Comparison of ENCODE assay signal across 10 cellular contexts in the genomic region with DNA sequence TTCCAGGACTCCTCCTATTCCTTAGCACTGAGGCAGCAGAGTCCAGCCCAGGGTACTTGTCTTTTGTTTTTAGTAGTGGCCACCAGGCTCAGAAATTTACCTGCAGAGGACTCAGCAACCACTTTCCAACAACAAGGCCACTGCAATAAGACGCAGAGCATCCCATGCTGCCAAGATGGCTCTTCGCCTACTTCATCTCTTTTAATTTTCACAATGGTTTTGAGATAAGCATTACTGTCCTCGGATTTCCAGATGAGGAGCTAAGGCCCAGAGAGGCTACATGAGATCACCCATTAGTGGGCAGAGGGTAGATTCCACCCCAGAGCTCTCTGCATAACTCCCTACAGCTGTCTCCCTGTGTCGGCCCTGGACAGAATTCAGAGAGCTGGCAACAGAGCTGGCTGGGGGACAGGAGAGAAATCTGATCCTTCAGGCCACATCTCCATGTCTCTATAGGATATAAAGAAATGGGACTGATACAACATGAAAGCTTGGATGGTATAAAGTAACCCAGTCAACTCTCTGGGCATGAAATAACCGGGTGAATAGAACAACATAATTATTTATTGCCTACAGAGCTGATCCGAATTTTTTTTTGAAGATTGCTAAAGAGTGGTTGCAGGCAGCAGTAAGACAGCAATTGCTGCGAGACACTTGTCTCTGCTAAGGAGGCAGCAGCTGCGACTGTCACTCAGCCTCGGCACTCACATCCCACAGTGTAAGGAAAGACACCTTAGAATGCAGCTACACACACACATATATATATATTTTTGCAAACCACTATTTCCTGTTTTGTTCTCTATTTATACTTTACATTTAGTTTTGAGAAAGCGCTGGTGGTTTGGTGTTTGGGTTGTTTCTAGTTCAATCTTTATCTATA. TPM values are rescaled to one million over a fixed set of nuclear protein-coding genes. Genes with fewer than 3 reads are reported as not detected.
DNase-seq lines count a peak whose midpoint lies in the region; ATAC-seq lines count a peak whose summit lies in the region.
"Had no signal": no experiment of that assay in that cellular context is flagged by ENCODE, and none has a peak within 500 bp of the region (broad histone marks: within the 10 kb centered on the region; RNA-seq: fewer than 3 reads in every experiment).

No MANE protein-coding gene starts in this region.

- no peaks in the 10 kb centered on the region for H3K9me3 ChIP-seq in CD8-positive, alpha-beta memory T cell (ENCODE audit: low read length)
- no peaks in the 10 kb centered on the region for H3K9me3 ChIP-seq in KOPT-K1 (ENCODE audit: insufficient read depth, low read length, poor library complexity, severe bottlenecking)

- ATAC-seq in GM19467 (IDR thresholded peaks at IDR 0.05; ENCODE audit: unreplicated experiment) = peak; percentile 69
- ATAC-seq in activated naive CD8-positive, alpha-beta T cell treated with anti-CD3 and anti-CD28 coated beads, Interleukin-2, amount 50 U/mL, for 24 hours = peak; percentile 13

- peak; percentile 16 to 72 (median 58) for DNase-seq in CD8-positive, alpha-beta memory T cell
- DNase-seq in activated naive CD8-positive, alpha-beta T cell treated with anti-CD3 and anti-CD28 coated beads, Interleukin-2, amount 50 U/mL, for 24 hours = no peak
- DNase-seq in OCI-M1 (lab: John Stamatoyannopoulos, UW) = no peak
- no peak for DNase-seq in AG20443 (ENCODE audit: low spot score)
- DNase-seq in COLO668 (lab: John Stamatoyannopoulos, UW; ENCODE audit: unreplicated experiment) = no peak
- DNase-seq in HuH-7 (ENCODE audit: low spot score) = no peak
- DNase-seq: GF-D8; stimulated activated CD4-positive, alpha-beta T cell treated with anti-CD3 and anti-CD28 coated beads, Interleukin-1b, Interleukin-23, amount 100 ng/mL, for 48 hours had no signal

- POLR2A ChIA-PET in CD8-positive, alpha-beta memory T cell (lab: Charles Lee) = interaction anchor here (0.7 to 3.7 kb wide), 8 partner anchors 33 to 61 kb away, joined by 3 to 27 read pairs (median 4); partner anchors contain the start of gene SCML4

- peaks cover 80 to 90% (median 88%) of the 10 kb centered on the region in 3 donors for H3K4me1 Mint-ChIP-seq in CD8-positive, alpha-beta memory T cell
- peaks cover 77% of the 10 kb centered on the region for H3K4me1 Mint-ChIP-seq in activated naive CD8-positive, alpha-beta T cell treated with anti-CD3 and anti-CD28 coated beads, Interleukin-2, amount 50 U/mL, for 24 hours

- H3K27ac Mint-ChIP-seq in CD8-positive, alpha-beta memory T cell = peak overlapping the region; percentile 88 to 96 (median 92)
- H3K27ac Mint-ChIP-seq in activated naive CD8-positive, alpha-beta T cell treated with anti-CD3 and anti-CD28 coated beads, Interleukin-2, amount 50 U/mL, for 24 hours = peak overlapping the region; percentile 42

- H3K27ac ChIP-seq in CD8-positive, alpha-beta memory T cell (ENCODE audit: low read depth, low read length) = peak overlapping the region; percentile 9
- peak overlapping the region; percentile 45 for H3K27ac ChIP-seq in KOPT-K1 (ENCODE audit: low read depth, low read length, poor library complexity, severe bottlenecking)

- H3K36me3 ChIP-seq in CD8-positive, alpha-beta memory T cell (ENCODE audit: insufficient read depth, low read length) = no peaks in the 10 kb centered on the region
- no peaks in the 10 kb centered on the region for H3K36me3 ChIP-seq in KOPT-K1 (ENCODE audit: insufficient read depth, low read length)

- H3K4me3 ChIP-seq in CD8-positive, alpha-beta memory T cell (ENCODE audit: low read length) = peak overlapping the region; percentile 33

- H3K36me3 Mint-ChIP-seq in CD8-positive, alpha-beta memory T cell = peaks cover 0 to 19% (median 6%) of the 10 kb centered on the region in 3 donors
- no peaks in the 10 kb centered on the region for H3K36me3 Mint-ChIP-seq in activated naive CD8-positive, alpha-beta T cell treated with anti-CD3 and anti-CD28 coated beads, Interleukin-2, amount 50 U/mL, for 24 hours (ENCODE audit: low read depth)

- peaks cover 85% of the 10 kb centered on the region for H3K4me1 ChIP-seq in CD8-positive, alpha-beta memory T cell (ENCODE audit: insufficient read depth, low read length)

- H3K4me3 Mint-ChIP-seq in CD8-positive, alpha-beta memory T cell = peak overlapping the region; percentile 61 to 91 (median 84)
- H3K4me3 Mint-ChIP-seq in activated naive CD8-positive, alpha-beta T cell treated with anti-CD3 and anti-CD28 coated beads, Interleukin-2, amount 50 U/mL, for 24 hours = peak overlapping the region; percentile 9

- no peaks in the 10 kb centered on the region for H3K9me3 Mint-ChIP-seq in CD8-positive, alpha-beta memory T cell
- H3K9me3 Mint-ChIP-seq in activated naive CD8-positive, alpha-beta T cell treated with anti-CD3 and anti-CD28 coated beads, Interleukin-2, amount 50 U/mL, for 24 hours = no peaks in the 10 kb centered on the region

- no peaks in the 10 kb centered on the region for H3K27me3 ChIP-seq in CD8-positive, alpha-beta memory T cell (ENCODE audit: insufficient read depth, low read length, poor library complexity, severe bottlenecking)

- CTCF ChIA-PET in CD8-positive, alpha-beta memory T cell (lab: Charles Lee) = interaction anchor here (0.8 to 4.9 kb wide), 9 partner anchors 9 to 61 kb away, joined by 3 to 37 read pairs (median 8); partner anchors contain the start of gene SCML4

- peaks cover 0 to 2% of the 10 kb centered on the region in 2 donors for H3K27me3 Mint-ChIP-seq in CD8-positive, alpha-beta memory T cell
- H3K27me3 Mint-ChIP-seq in activated naive CD8-positive, alpha-beta T cell treated with anti-CD3 and anti-CD28 coated beads, Interleukin-2, amount 50 U/mL, for 24 hours = no peaks in the 10 kb centered on the region

RNA-seq across cellular contexts. Expression of gene SCML4, which starts 37.2 kb away (rescaled TPM):
- 10 to 100 TPM; 15.3 to 15.4 TPM for total RNA-seq in CD8-positive, alpha-beta memory T cell
- polyA plus RNA-seq in CD8-positive, alpha-beta memory T cell = 103 TPM

Comparison
In these comparisons a context has a peak if more than half of its experiments do, and no peak if none do; other contexts are left out.
1. DNase-seq: peak in CD8-positive, alpha-beta memory T cell (5 of 5); none in activated naive CD8-positive, alpha-beta T cell treated with anti-CD3 and anti-CD28 coated beads, Interleukin-2, amount 50 U/mL, for 24 hours (single experiment), OCI-M1 (single experiment), AG20443 (single experiment), COLO668 (single experiment) and HuH-7 (single experiment).